ENCODE assay signal across 10 cellular contexts in genomic region chr1:207806531-207807394, GRCh38. TPM values are rescaled to one million over a fixed set of nuclear protein-coding genes. Genes with fewer than 3 reads are reported as not detected.
DNase-seq lines count a peak whose midpoint lies in the region; ATAC-seq, FAIRE-seq and TF ChIP-seq lines count a peak whose summit lies in the region.
"Had no signal": no experiment of that assay in that cellular context is flagged by ENCODE, and none has a peak within 500 bp of the region (broad histone marks: within the 10 kb centered on the region; RNA-seq: fewer than 3 reads in every experiment).

No MANE protein-coding gene starts in this region.

- H3K36me3 ChIP-seq in adipocyte (ENCODE audit: control insufficient read depth, insufficient read depth, low read length, severe bottlenecking) = peaks cover 76% of the 10 kb centered on the region
- H3K36me3 ChIP-seq in thyroid gland = peaks cover 73 to 86% of the 10 kb centered on the region in 2 donors
- H3K36me3 ChIP-seq in hepatocyte (replicated peaks; ENCODE audit: insufficient read depth, low read depth) = no peaks in the 10 kb centered on the region

- peak; percentile 28 to 31 for ATAC-seq in activated T-cell treated with anti-CD3 and anti-CD28 coated beads, Interleukin-2, amount 50 U/mL, for 4 hours
- ATAC-seq in HG03457 (IDR thresholded peaks at IDR 0.05; ENCODE audit: unreplicated experiment) = no peak

- H3K36me3 Mint-ChIP-seq in activated T-cell treated with anti-CD3 and anti-CD28 coated beads, Interleukin-2, amount 50 U/mL, for 4 hours (ENCODE audit: insufficient read depth) = peaks cover 30% of the 10 kb centered on the region

- H3K4me2 ChIP-seq in hepatocyte = no peak overlapping the region
- H3K4me2 ChIP-seq: KMS-11 had no signal

- peaks cover 51% of the 10 kb centered on the region for H3K4me1 Mint-ChIP-seq in activated T-cell treated with anti-CD3 and anti-CD28 coated beads, Interleukin-2, amount 50 U/mL, for 4 hours (ENCODE audit: low read depth)

- WGBS in thyroid gland, 2 donors = 93 to 94% methylated on average over 10 to 11 of the region's 11 CpGs
- WGBS in hepatocyte (ENCODE audit: low lambda C conversion rate, missing lambda C conversion rate) = 91% methylated on average over 11 of the region's 11 CpGs

- H3K4me3 Mint-ChIP-seq in activated T-cell treated with anti-CD3 and anti-CD28 coated beads, Interleukin-2, amount 50 U/mL, for 4 hours = no peak overlapping the region

- no peak for DNase-seq in activated T-cell treated with anti-CD3 and anti-CD28 coated beads, Interleukin-2, amount 50 U/mL, for 4 hours
- no peak for DNase-seq in activated T-cell treated with anti-CD3 and anti-CD28 coated beads for 4 hours
- no peak for DNase-seq in adipocyte (ENCODE audit: low read depth)
- DNase-seq in kidney tubule cell (ENCODE audit: low spot score) = peak; percentile 84
- no peak for DNase-seq in thyroid gland
- no peak for DNase-seq in hepatocyte (ENCODE audit: low spot score)
- no peak for DNase-seq in frontal cortex (ENCODE audit: low spot score in 2 of 2)
- DNase-seq: stimulated activated CD4-positive, alpha-beta T cell treated with anti-CD3 and anti-CD28 coated beads, Interleukin-12 subunit alpha, Interleukin-12 subunit beta, amount 100 ng/mL, for 4 hours had no signal

- H3K79me2 ChIP-seq in hepatocyte = no peaks in the 10 kb centered on the region

- H3K9me2 ChIP-seq in hepatocyte (replicated peaks; ENCODE audit: insufficient read depth) = no peaks in the 10 kb centered on the region

- H3K4me1 ChIP-seq in adipocyte (ENCODE audit: control insufficient read depth, insufficient read depth, low read length) (peaks cover 47% of the 10 kb centered on the region), thyroid gland (peaks cover 27 to 78% of the 10 kb centered on the region in 2 donors), hepatocyte (ENCODE audit: insufficient read depth) (no peaks in the 10 kb centered on the region)

- no peak overlapping the region for H2AFZ ChIP-seq in hepatocyte

- TF ChIP-seq CTCF in thyroid gland (IDR thresholded peaks at IDR 0.05) = no peak
- TF ChIP-seq CTCF in hepatocyte (IDR thresholded peaks at IDR 0.05; ENCODE audit: poor library complexity) = no peak

- H3K27ac ChIP-seq in thyroid gland = peak overlapping the region; percentile 38 to 82 (median 78)
- no peak overlapping the region for H3K27ac ChIP-seq in hepatocyte
- H3K27ac ChIP-seq: KMS-11 had no signal

- H3K9me3 ChIP-seq in adipocyte (ENCODE audit: control insufficient read depth, low read length) (no peaks in the 10 kb centered on the region), thyroid gland (no peaks in the 10 kb centered on the region), hepatocyte (ENCODE audit: low read depth) (no peaks in the 10 kb centered on the region)

- H3K4me3 ChIP-seq in adipocyte (ENCODE audit: low read length) (peak overlapping the region; percentile 14), thyroid gland (replicated peaks in 1 of 3) (no peak overlapping the region), hepatocyte (no peak overlapping the region)

- H3K27me3 Mint-ChIP-seq in activated T-cell treated with anti-CD3 and anti-CD28 coated beads, Interleukin-2, amount 50 U/mL, for 4 hours (ENCODE audit: low read depth) = no peaks in the 10 kb centered on the region

- no peaks in the 10 kb centered on the region for H3K9me3 Mint-ChIP-seq in activated T-cell treated with anti-CD3 and anti-CD28 coated beads, Interleukin-2, amount 50 U/mL, for 4 hours

- no peak for TF ChIP-seq POLR2A in thyroid gland (IDR thresholded peaks at IDR 0.05)

- peak overlapping the region; percentile 57 for H3K9ac ChIP-seq in adipocyte (ENCODE audit: low read length)
- H3K9ac ChIP-seq: KMS-11 had no signal

- intact Hi-C loops in thyroid gland (cut with DNase I) = loop anchor here (10.0 kb wide), 1 partner anchor 162 kb away; the partner anchor contains the start of gene CR1L

- H3K27me3 ChIP-seq in adipocyte (replicated peaks; ENCODE audit: control insufficient read depth, insufficient read depth, low read length) (no peaks in the 10 kb centered on the region), thyroid gland (no peaks in the 10 kb centered on the region), hepatocyte (no peaks in the 10 kb centered on the region)

- no peak for FAIRE-seq in frontal cortex (lab: Jason Lieb, UNC)

- H4K20me1 ChIP-seq in hepatocyte (ENCODE audit: insufficient read depth, poor library complexity, severe bottlenecking) = no peaks in the 10 kb centered on the region

RNA-seq across cellular contexts. Expression of gene CD46, which starts 54.9 kb away (rescaled TPM):
- 10 to 100 TPM; 58.0 to 69.8 (median 63.5) TPM for total RNA-seq in activated T-cell treated with anti-CD3 and anti-CD28 coated beads, Interleukin-2, amount 50 U/mL, for 4 hours
- 100 to 1,000 TPM; 135 to 275 (median 180) TPM for total RNA-seq in thyroid gland
- total RNA-seq in hepatocyte = 228 and 235 TPM in 2 replicates
- 176 and 192 TPM in 2 replicates for polyA plus RNA-seq in hepatocyte
- 87.6 TPM for total RNA-seq in frontal cortex
